22 cellular contexts compared by ENCODE assay signal in the genomic region with DNA sequence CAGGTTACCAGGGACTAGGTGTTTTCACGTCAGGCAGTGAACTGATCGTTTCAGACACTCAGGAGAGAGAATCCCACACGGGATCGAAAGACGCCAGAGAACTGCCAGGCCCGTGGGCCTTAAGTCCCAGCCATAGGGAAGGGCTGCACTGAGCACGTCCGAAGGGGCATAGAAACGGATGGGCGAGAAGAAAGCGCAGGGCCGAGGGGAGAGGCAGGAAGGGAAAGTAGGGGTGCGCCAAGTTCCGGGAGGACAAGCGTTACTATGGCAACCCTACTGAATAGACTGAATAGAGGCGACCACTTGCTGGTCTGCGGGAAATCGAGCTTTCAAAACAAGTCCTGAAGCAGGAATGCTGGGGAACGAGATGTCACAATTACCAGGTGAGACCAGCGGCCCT.
A peak's percentile ranks its signal among the peaks of the same experiment; 100 is the strongest.
DNase-seq lines count a peak whose midpoint lies in the region; ATAC-seq, FAIRE-seq and TF ChIP-seq lines count a peak whose summit lies in the region.
"Had no signal": no experiment of that assay in that cellular context is flagged by ENCODE, and none has a peak within 500 bp of the region (broad histone marks: within the 10 kb centered on the region; RNA-seq: fewer than 3 reads in every experiment).

No MANE protein-coding gene starts in this region.

- no peaks in the 10 kb centered on the region for H3K79me2 ChIP-seq in K562 (ENCODE audit: control insufficient read depth, insufficient read depth, low read length)

- H3K4me1 ChIP-seq in K562 (replicated peaks in 1 of 2; ENCODE audit: control insufficient read depth in 2 of 2, insufficient read depth in 2 of 2, low read length in 2 of 2): no peaks in the 10 kb centered on the region
- H3K4me1 ChIP-seq in subcutaneous abdominal adipose tissue (ENCODE audit: control insufficient read depth in 5 of 5, insufficient read depth in 5 of 5, low read length in 5 of 5): no peaks in the 10 kb centered on the region

- no peaks in the 10 kb centered on the region for H3K27me3 Mint-ChIP-seq in stimulated activated naive CD8-positive, alpha-beta T cell treated with anti-CD3 and anti-CD28 coated beads, Interleukin-15, amount 100 ng/mL, for 72 hours
- H3K27me3 Mint-ChIP-seq: B cell had no signal

- CTCF ChIA-PET in K562 (lab: Yijun Ruan, JAX; ENCODE audit: low intra/inter-chr PET ratio): no interaction called here

- H3K4me1 Mint-ChIP-seq in stimulated activated naive CD8-positive, alpha-beta T cell treated with anti-CD3 and anti-CD28 coated beads, Interleukin-15, amount 100 ng/mL, for 72 hours: no peaks in the 10 kb centered on the region
- H3K4me1 Mint-ChIP-seq: B cell had no signal

- 1% methylated on average over 14 of the region's 20 CpGs for WGBS in K562 (ENCODE audit: insufficient coverage, low coverage, missing lambda C conversion rate)

- no peak for FAIRE-seq in K562 (lab: Jason Lieb, UNC)
- FAIRE-seq: GM12878, GM19239, RCC 7860 had no signal

- no peaks in the 10 kb centered on the region for H3K9me1 ChIP-seq in K562 (ENCODE audit: control insufficient read depth, insufficient read depth, low read length)

- H3K27me3 ChIP-seq in K562 (ENCODE audit: control insufficient read depth in 2 of 2, insufficient read depth in 2 of 2, low read length in 2 of 2): no peaks in the 10 kb centered on the region
- H3K27me3 ChIP-seq in subcutaneous abdominal adipose tissue (ENCODE audit: control insufficient read depth in 5 of 5, insufficient read depth in 4 of 5, low read length in 5 of 5): no peaks in the 10 kb centered on the region

- TF ChIP-seq RAD21 in K562 (CRISPR knock-in tag; conservative IDR thresholded peaks at IDR 0.05 in 1 of 2, IDR thresholded peaks at IDR 0.05 in 1 of 2): no peak

- no peak for TF ChIP-seq POLR2A in K562 (conservative IDR thresholded peaks at IDR 0.05)

- intact Hi-C loops in K562 (cut with micrococcal nuclease): no loop called here

- H3K9me3 ChIP-seq in K562 (replicated peaks; ENCODE audit: control insufficient read depth, insufficient read depth, low read depth, low read length) (0 out of 2 replicates have a peak, but pooled peaks cover 2% of the 10 kb centered on the region), subcutaneous abdominal adipose tissue (ENCODE audit: control insufficient read depth in 5 of 5, low read length in 5 of 5) (peaks cover 2 to 57% (median 48%) of the 10 kb centered on the region in 5 donors)

- peak; percentile 26 for DNase-seq in DMS53 (lab: John Stamatoyannopoulos, UW)
- DNase-seq in DMS53 treated with DMSO at 0.1 percent for 48 hours (lab: John Stamatoyannopoulos, UW; ENCODE audit: unreplicated experiment): no peak
- DNase-seq in NCI-H2227 (lab: John Stamatoyannopoulos, UW; ENCODE audit: unreplicated experiment): peak; percentile 75
- no peak for DNase-seq in K562 (ENCODE audit: extremely low read depth in 1 of 4, low spot score in 3 of 4)
- DNase-seq in stimulated activated naive CD8-positive, alpha-beta T cell treated with anti-CD3 and anti-CD28 coated beads, Interleukin-15, amount 100 ng/mL, for 72 hours: no peak
- DNase-seq in ecto neural progenitor cell (ENCODE audit: low spot score): no peak
- DNase-seq: 8988T, DMS153, EL, GOT3, KBM-7, NCI-H187, NCI-H446 treated with DMSO at 0.1 percent for 48 hours, NCI-H69, SIG-M5 had no signal

- no peak overlapping the region for H3K27ac Mint-ChIP-seq in stimulated activated naive CD8-positive, alpha-beta T cell treated with anti-CD3 and anti-CD28 coated beads, Interleukin-15, amount 100 ng/mL, for 72 hours
- H3K27ac Mint-ChIP-seq: B cell had no signal

- H2AFZ ChIP-seq in K562 (ENCODE audit: low read depth, low read length): no peak overlapping the region

- H3K36me3 ChIP-seq in K562 (ENCODE audit: control insufficient read depth, insufficient read depth, low read length) (no peaks in the 10 kb centered on the region), subcutaneous abdominal adipose tissue (ENCODE audit: control insufficient read depth in 5 of 5, insufficient read depth in 5 of 5, low read length in 5 of 5) (no peaks in the 10 kb centered on the region)

- H3K4me3 ChIP-seq in K562 (no peak overlapping the region), subcutaneous abdominal adipose tissue (ENCODE audit: low read depth in 1 of 5, low read length in 5 of 5) (peak overlapping the region in 4 of 5 donors; percentile 13 to 42 (median 26))
- H3K4me3 ChIP-seq: GM12878 had no signal

- no peaks in the 10 kb centered on the region for H4K20me1 ChIP-seq in K562 (replicated peaks; ENCODE audit: control insufficient read depth, insufficient read depth, low read length)

- no TSS peak for BruUV-seq in K562 (replicated peaks; lab: Mats Ljungman, UMichigan)

- H3K9ac ChIP-seq in K562 (ENCODE audit: insufficient read depth in 1 of 2, low read depth in 2 of 2, low read length in 2 of 2): no peak overlapping the region
- no peak overlapping the region for H3K9ac ChIP-seq in subcutaneous abdominal adipose tissue (ENCODE audit: low read length in 5 of 5)

- H3K9me3 Mint-ChIP-seq in stimulated activated naive CD8-positive, alpha-beta T cell treated with anti-CD3 and anti-CD28 coated beads, Interleukin-15, amount 100 ng/mL, for 72 hours: peaks cover 18 to 54% of the 10 kb centered on the region in 2 donors

- no peak overlapping the region for H3K27ac ChIP-seq in K562 (ENCODE audit: extremely low read depth, low read depth, low read length)
- H3K27ac ChIP-seq in subcutaneous abdominal adipose tissue (ENCODE audit: low read depth, low read length): no peak overlapping the region

- no peak overlapping the region for H3K4me2 ChIP-seq in K562 (ENCODE audit: insufficient read depth, low read length)

- no peak for ATAC-seq in K562
- no peak for ATAC-seq in stimulated activated naive CD8-positive, alpha-beta T cell treated with anti-CD3 and anti-CD28 coated beads, Interleukin-15, amount 100 ng/mL, for 72 hours
- no peak for ATAC-seq in HG03442 (IDR thresholded peaks at IDR 0.05; ENCODE audit: unreplicated experiment)
- ATAC-seq: GM12878, HCT116 had no signal

- no peak for TF ChIP-seq CTCF in K562 (IDR thresholded peaks at IDR 0.05 in 2 of 3, conservative IDR thresholded peaks at IDR 0.05 in 1 of 3; ENCODE audit: insufficient read depth in 2 of 3, low read depth in 1 of 3, low read length in 3 of 3)

- no peak overlapping the region for H3K4me3 Mint-ChIP-seq in stimulated activated naive CD8-positive, alpha-beta T cell treated with anti-CD3 and anti-CD28 coated beads, Interleukin-15, amount 100 ng/mL, for 72 hours
- H3K4me3 Mint-ChIP-seq: B cell had no signal

- no peak for TF ChIP-seq EP300 in K562 (IDR thresholded peaks at IDR 0.05; ENCODE audit: low read length)

- POLR2A ChIA-PET in K562 (lab: Yijun Ruan, JAX): no interaction called here

- in situ Hi-C loops in K562 (cut with MboI): no loop called here

TF ChIP-seq in K562, 482 proteins besides CTCF, POLR2A, EP300 and RAD21:
- TF ChIP-seq RFX1 (IDR thresholded peaks at IDR 0.05) (peak; percentile 36), NFE2L1 (tag; IDR thresholded peaks at IDR 0.05; ENCODE audit: borderline replicate concordance, low read depth) (no peak), AFF4 (CRISPR knock-in tag; IDR thresholded peaks at IDR 0.05) (no peak), ZNF41 (CRISPR knock-in tag; conservative IDR thresholded peaks at IDR 0.05) (no peak), ZNF146 (CRISPR knock-in tag; IDR thresholded peaks at IDR 0.05; ENCODE audit: unreplicated experiment) (no peak)

Comparison
In these comparisons a context has a peak if more than half of its experiments do, and no peak if none do; other contexts are left out.
1. DNase-seq: peak in DMS53 (single experiment) and NCI-H2227 (single experiment); none in DMS53 treated with DMSO at 0.1 percent for 48 hours (single experiment), K562 (0 of 4), stimulated activated naive CD8-positive, alpha-beta T cell treated with anti-CD3 and anti-CD28 coated beads, Interleukin-15, amount 100 ng/mL, for 72 hours (0 of 2) and ecto neural progenitor cell (single experiment).